Comparison of ENCODE assay signal across 1 cellular context in the genomic region with DNA sequence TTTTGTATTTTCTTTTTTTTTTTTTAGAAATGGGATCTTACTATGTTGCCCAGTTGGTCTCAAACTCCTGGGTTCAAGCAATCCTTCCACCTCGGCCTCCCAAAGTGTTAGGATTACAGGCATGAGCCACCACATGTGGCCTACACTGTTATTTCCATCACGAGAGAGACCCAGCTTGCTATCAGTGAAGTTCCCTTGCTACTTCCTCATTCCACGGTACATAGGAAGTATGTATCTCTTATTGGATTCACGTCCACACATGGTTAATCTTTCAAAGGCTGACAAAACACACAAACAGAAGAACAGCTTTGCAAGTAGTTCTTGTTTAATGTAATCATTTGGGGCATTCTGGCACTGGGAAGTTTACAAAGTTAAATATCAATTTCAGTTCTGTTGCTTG.
TF ChIP-seq lines count a peak whose summit lies in the region.

No MANE protein-coding gene starts in this region.

TF ChIP-seq in HepG2, 621 proteins besides CTCF, POLR2A, EP300 and RAD21:
- TF ChIP-seq ISX (CRISPR knock-in tag; conservative IDR thresholded peaks at IDR 0.05) (no peak), TEAD3 (CRISPR knock-in tag; optimal IDR thresholded peaks at IDR 0.05; ENCODE audit: borderline replicate concordance) (peak; percentile 11)
TF ChIP-seq in HepG2: peak in this region for 1.
